In the genomic region with DNA sequence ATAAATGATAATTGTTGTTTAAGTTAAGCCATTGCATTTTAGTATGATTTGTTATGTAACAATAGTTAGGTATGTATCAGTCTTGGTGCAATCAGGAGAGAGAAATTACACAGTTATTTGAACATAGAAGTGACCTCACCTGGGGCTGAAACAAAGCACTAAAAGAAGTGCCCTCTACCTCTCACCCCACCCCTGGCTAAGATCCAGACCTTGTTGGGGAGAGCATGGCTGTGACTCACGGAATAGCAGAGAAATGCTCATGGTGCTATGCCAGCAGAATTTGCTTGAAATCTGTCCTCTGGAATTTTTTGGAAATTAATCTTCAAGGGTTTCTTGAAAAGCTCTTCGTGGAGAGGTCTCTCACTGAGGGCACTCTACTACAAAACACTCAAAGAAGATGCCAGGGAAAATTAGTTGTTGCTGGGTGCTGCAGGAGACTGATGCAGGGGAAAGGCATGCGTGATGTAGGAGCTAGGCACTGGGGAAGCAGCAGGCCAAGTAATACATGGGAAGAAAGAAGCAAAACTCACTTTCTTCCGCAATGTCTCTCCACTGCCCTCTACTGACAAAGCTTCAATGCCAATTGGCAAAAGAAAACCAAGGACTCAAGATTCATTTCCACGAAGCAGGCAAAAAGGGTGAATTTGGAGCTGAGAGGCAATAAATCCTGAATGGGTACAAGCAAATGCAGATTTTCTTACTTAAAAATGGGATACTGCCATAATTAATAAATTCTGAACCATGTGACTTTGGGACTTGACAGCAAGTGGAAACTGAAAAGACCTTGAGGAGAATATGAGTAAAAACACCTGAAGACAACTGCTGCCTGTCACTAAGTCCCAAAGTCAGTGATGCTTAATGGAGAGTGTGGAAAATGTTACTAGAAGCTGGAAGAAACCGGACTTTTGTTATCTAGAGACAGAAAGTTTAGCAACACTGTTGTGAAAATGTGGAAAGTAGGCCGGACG, we compare ENCODE assay signal across 9 cellular contexts.
DNase-seq lines count a peak whose midpoint lies in the region; ATAC-seq and TF ChIP-seq lines count a peak whose summit lies in the region.
"Had no signal": no experiment of that assay in that cellular context is flagged by ENCODE, and none has a peak within 500 bp of the region (broad histone marks: within the 10 kb centered on the region; RNA-seq: fewer than 3 reads in every experiment).

No MANE protein-coding gene starts in this region.

- peak; percentile 42 to 67 for TF ChIP-seq CTCF in brain (conservative IDR thresholded peaks at IDR 0.05)
- peak; percentile 77 for TF ChIP-seq CTCF in nephron progenitor cell (IDR thresholded peaks at IDR 0.05)

- peaks cover 48% of the 10 kb centered on the region for H3K27me3 Mint-ChIP-seq in brain
- peaks cover 43% of the 10 kb centered on the region for H3K27me3 Mint-ChIP-seq in nephron progenitor cell (ENCODE audit: low read depth, poor library complexity)

- H3K36me3 Mint-ChIP-seq in brain (no peaks in the 10 kb centered on the region), nephron progenitor cell (ENCODE audit: low read depth) (no peaks in the 10 kb centered on the region)

- H3K9me3 Mint-ChIP-seq in brain (peaks cover 0 to 10% (median 0%) of the 10 kb centered on the region in 5 experiments), nephron progenitor cell (peaks cover 3% of the 10 kb centered on the region)
- H3K9me3 Mint-ChIP-seq: activated naive CD4-positive, alpha-beta T cell treated with anti-CD3 and anti-CD28 coated beads, Interleukin-2, amount 50 U/mL, for 24 hours had no signal

- DNase-seq in SIG-M5 treated with dmso at 0.1 percent for 504 hours (lab: John Stamatoyannopoulos, UW; ENCODE audit: unreplicated experiment) (peak; percentile 70), SIG-M5 (lab: John Stamatoyannopoulos, UW) (no peak), MV-4-11 (lab: John Stamatoyannopoulos, UW) (peak; percentile 55), nephron progenitor cell (peak; percentile 33), NCI-H2107 (lab: John Stamatoyannopoulos, UW) (no peak), NCI-H1436 treated with DMSO at 0.1 percent for 48 hours (lab: John Stamatoyannopoulos, UW) (no peak)

- ATAC-seq in HG03520 (IDR thresholded peaks at IDR 0.05; ENCODE audit: unreplicated experiment), result no peak

- H3K27ac Mint-ChIP-seq in brain (no peak overlapping the region), nephron progenitor cell (no peak overlapping the region)
- H3K27ac Mint-ChIP-seq: activated naive CD4-positive, alpha-beta T cell treated with anti-CD3 and anti-CD28 coated beads, Interleukin-2, amount 50 U/mL, for 24 hours had no signal

- H3K4me1 Mint-ChIP-seq in brain (peaks cover 12% of the 10 kb centered on the region), nephron progenitor cell (peaks cover 14% of the 10 kb centered on the region)

- H3K4me3 Mint-ChIP-seq in brain, result peak overlapping the region in 3 of 5 experiments; percentile 8 to 53 (median 11)
- no peak overlapping the region for H3K4me3 Mint-ChIP-seq in nephron progenitor cell
- H3K4me3 Mint-ChIP-seq: activated naive CD4-positive, alpha-beta T cell treated with anti-CD3 and anti-CD28 coated beads, Interleukin-2, amount 50 U/mL, for 24 hours had no signal

Comparison
In these comparisons a context has a peak if more than half of its experiments do, and no peak if none do; other contexts are left out.
1. DNase-seq: peak in SIG-M5 treated with dmso at 0.1 percent for 504 hours (single experiment), MV-4-11 (single experiment) and nephron progenitor cell (single experiment); none in SIG-M5 (single experiment), NCI-H2107 (single experiment) and NCI-H1436 treated with DMSO at 0.1 percent for 48 hours (single experiment).